Comparison of ENCODE assay signal across 33 cellular contexts in the genomic region with DNA sequence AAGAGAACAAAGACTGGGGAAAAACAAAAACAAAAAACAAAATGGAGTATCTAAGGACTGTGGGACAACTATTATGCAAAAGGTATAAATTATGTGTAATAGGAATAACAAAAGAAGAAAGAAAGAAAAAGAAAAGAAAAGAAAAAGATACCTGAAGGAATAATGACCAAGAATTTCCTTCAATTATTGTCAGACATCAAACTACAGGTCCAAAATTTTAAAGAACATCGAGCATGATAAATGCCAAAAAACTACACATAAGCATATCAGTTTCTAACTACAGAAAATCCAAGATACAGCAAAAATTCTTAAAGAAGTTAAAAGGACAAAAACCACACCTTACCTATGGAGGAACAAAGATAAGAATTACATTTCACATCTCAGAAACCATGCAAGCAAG.
"Had no signal": no experiment of that assay in that cellular context is flagged by ENCODE, and none has a peak within 500 bp of the region (broad histone marks: within the 10 kb centered on the region; RNA-seq: fewer than 3 reads in every experiment).

No MANE protein-coding gene starts in this region.

- H3K27me3 ChIP-seq: ascending aorta, cardiac muscle cell had no signal

- H3K27ac ChIP-seq: ascending aorta, cardiac muscle cell, WERI-Rb-1 had no signal

- H3K36me3 Mint-ChIP-seq: activated CD4-positive, alpha-beta memory T cell treated with anti-CD3 and anti-CD28 coated beads for 36 hours; activated naive CD4-positive, alpha-beta T cell treated with anti-CD3 and anti-CD28 coated beads, Interleukin-2, amount 10 ng/mL, durations not matched to agents 7 days and 5 days; activated naive CD4-positive, alpha-beta T cell treated with anti-CD3 and anti-CD28 coated beads, Interleukin-2, amount 50 U/mL, for 24 hours; activated naive CD8-positive, alpha-beta T cell; activated naive CD8-positive, alpha-beta T cell treated with anti-CD3 and anti-CD28 coated beads, Interleukin-2, amount 10 ng/mL, durations not matched to agents 7 days and 5 days; T-cell had no signal

- H3K27me3 Mint-ChIP-seq: activated naive CD8-positive, alpha-beta T cell; brain had no signal

- H3K4me1 Mint-ChIP-seq: activated B cell treated with CpG ODN at 0.5 μM for 24 hours; activated CD4-positive, alpha-beta T cell treated with anti-CD3 and anti-CD28 coated beads, Interleukin-2, amount 10 ng/mL, durations not matched to agents 24 days and 14 days; activated naive CD4-positive, alpha-beta T cell treated with anti-CD3 and anti-CD28 coated beads, Interleukin-2, amount 10 ng/mL, durations not matched to agents 7 days and 5 days; activated naive CD4-positive, alpha-beta T cell treated with anti-CD3 and anti-CD28 coated beads, Interleukin-2, amount 50 U/mL, for 24 hours; activated naive CD8-positive, alpha-beta T cell treated with anti-CD3 and anti-CD28 coated beads, Interleukin-2, amount 10 ng/mL, durations not matched to agents 7 days and 5 days; activated naive CD8-positive, alpha-beta T cell treated with anti-CD3 and anti-CD28 coated beads, Interleukin-2, amount 50 U/mL, for 24 hours; activated T-helper 17 cell treated with anti-CD3 and anti-CD28 coated beads, Interleukin-2, amount 50 U/mL, for 72 hours; T-cell had no signal

- H3K4me3 ChIP-seq: ascending aorta, cardiac muscle cell had no signal

- H3K4me1 ChIP-seq: ascending aorta had no signal

- H3K4me3 Mint-ChIP-seq: activated B cell treated with CpG ODN at 0.5 μM for 24 hours; activated CD4-positive, alpha-beta memory T cell treated with anti-CD3 and anti-CD28 coated beads for 36 hours; activated CD4-positive, alpha-beta T cell treated with anti-CD3 and anti-CD28 coated beads, Interleukin-2, amount 10 ng/mL, durations not matched to agents 24 days and 14 days; activated CD8-positive, alpha-beta T cell treated with anti-CD3 and anti-CD28 coated beads for 36 hours; activated naive CD4-positive, alpha-beta T cell treated with anti-CD3 and anti-CD28 coated beads, Interleukin-2, amount 10 ng/mL, durations not matched to agents 7 days and 5 days; activated naive CD4-positive, alpha-beta T cell treated with anti-CD3 and anti-CD28 coated beads, Interleukin-2, amount 50 U/mL, for 24 hours; activated naive CD8-positive, alpha-beta T cell; activated naive CD8-positive, alpha-beta T cell treated with anti-CD3 and anti-CD28 coated beads, Interleukin-2, amount 10 ng/mL, durations not matched to agents 7 days and 5 days; activated naive CD8-positive, alpha-beta T cell treated with anti-CD3 and anti-CD28 coated beads, Interleukin-2, amount 50 U/mL, for 24 hours; activated T-helper 1 cell treated with anti-CD3 and anti-CD28 coated beads, Interleukin-12 subunit alpha, Interleukin-12 subunit beta, Interleukin-2, Interleukin-4 antibody, amounts not matched to agents 30 ng/mL and 10 ng/mL and 1 ng/mL, durations not matched to agents 14 hours and 24 hours and 36 hours; activated T-helper 17 cell treated with anti-CD3 and anti-CD28 coated beads, Interleukin-2, amount 50 U/mL, for 72 hours; T-cell; T-helper 2 cell treated with Interferon-gamma antibody and Interleukin-4, amounts not matched to agents 5 μg/mL and 100 μg/mL, for 36 hours had no signal

- H3K27ac Mint-ChIP-seq: activated B cell treated with CpG ODN at 0.5 μM for 24 hours; activated CD4-positive, alpha-beta memory T cell treated with anti-CD3 and anti-CD28 coated beads for 36 hours; activated CD4-positive, alpha-beta T cell treated with anti-CD3 and anti-CD28 coated beads, Interleukin-2, amount 10 ng/mL, durations not matched to agents 24 days and 14 days; activated CD8-positive, alpha-beta T cell treated with anti-CD3 and anti-CD28 coated beads for 36 hours; activated naive CD4-positive, alpha-beta T cell treated with anti-CD3 and anti-CD28 coated beads, Interleukin-2, amount 50 U/mL, for 24 hours; activated naive CD8-positive, alpha-beta T cell; activated naive CD8-positive, alpha-beta T cell treated with anti-CD3 and anti-CD28 coated beads, Interleukin-2, amount 10 ng/mL, durations not matched to agents 7 days and 5 days; activated naive CD8-positive, alpha-beta T cell treated with anti-CD3 and anti-CD28 coated beads, Interleukin-2, amount 50 U/mL, for 24 hours; activated T-helper 1 cell treated with anti-CD3 and anti-CD28 coated beads, Interleukin-12 subunit alpha, Interleukin-12 subunit beta, Interleukin-2, Interleukin-4 antibody, amounts not matched to agents 30 ng/mL and 10 ng/mL and 1 ng/mL, durations not matched to agents 14 hours and 24 hours and 36 hours; activated T-helper 17 cell treated with anti-CD3 and anti-CD28 coated beads, Interleukin-2, amount 50 U/mL, for 72 hours; T-cell; T-helper 2 cell treated with Interferon-gamma antibody and Interleukin-4, amounts not matched to agents 5 μg/mL and 100 μg/mL, for 36 hours had no signal

- ATAC-seq: activated CD8-positive, alpha-beta T cell treated with anti-CD3 and anti-CD28 coated beads for 36 hours; activated naive CD8-positive, alpha-beta T cell treated with anti-CD3 and anti-CD28 coated beads, Interleukin-2, amount 50 U/mL, for 24 hours; activated T-helper 17 cell treated with anti-CD3 and anti-CD28 coated beads, Interleukin-2, amount 50 U/mL, for 72 hours; T-cell had no signal

- DNase-seq: activated B cell treated with CpG ODN at 0.5 μM for 24 hours; activated CD4-positive, alpha-beta memory T cell treated with anti-CD3 and anti-CD28 coated beads for 36 hours; activated CD4-positive, alpha-beta T cell treated with anti-CD3 and anti-CD28 coated beads for 4 hours; activated CD4-positive, alpha-beta T cell treated with anti-CD3 and anti-CD28 coated beads, Interleukin-2, amount 10 ng/mL, durations not matched to agents 24 days and 14 days; activated CD4-positive, alpha-beta T cell treated with anti-CD3 and anti-CD28 coated beads, Interleukin-2, amount 50 U/mL, for 1 hour; activated CD4-positive, alpha-beta T cell treated with anti-CD3 and anti-CD28 coated beads, Interleukin-2, amount 50 U/mL, for 4 hours; activated CD4-positive, CD25-positive, alpha-beta regulatory T cell treated with anti-CD3 and anti-CD28 coated beads, Interleukin-2, amount 50 U/mL, for 72 hours; activated CD8-positive, alpha-beta memory T cell treated with anti-CD3 and anti-CD28 coated beads, Interleukin-2, amount 50 U/mL, for 4 hours; activated CD8-positive, alpha-beta T cell treated with anti-CD3 and anti-CD28 coated beads for 36 hours; activated effector memory CD4-positive, alpha-beta T cell treated with Interleukin-2 at 50 U/mL for 16 hours; activated gamma-delta T cell; activated naive CD4-positive, alpha-beta T cell treated with anti-CD3 and anti-CD28 coated beads, Interleukin-2, amount 10 ng/mL, durations not matched to agents 7 days and 5 days; activated naive CD4-positive, alpha-beta T cell treated with Interleukin-2 at 50 U/mL for 16 hours; activated naive CD8-positive, alpha-beta T cell treated with anti-CD3 and anti-CD28 coated beads, Interleukin-2, amount 10 ng/mL, durations not matched to agents 7 days and 5 days; activated naive CD8-positive, alpha-beta T cell treated with anti-CD3 and anti-CD28 coated beads, Interleukin-2, amount 50 U/mL, for 24 hours; activated T-cell treated with anti-CD3 and anti-CD28 coated beads for 4 hours; activated T-cell treated with anti-CD3 and anti-CD28 coated beads, Interleukin-2, amount 50 U/mL, for 1 hour; activated T-cell treated with anti-CD3 and anti-CD28 coated beads, Interleukin-2, amount 50 U/mL, for 48 hours; amygdala; anterior cingulate cortex; caudate nucleus; T-cell; T-helper 2 cell; T-helper 9 cell; WERI-Rb-1 had no signal

- H3K36me3 ChIP-seq: ascending aorta, cardiac muscle cell, WERI-Rb-1 had no signal

- H3K9me3 Mint-ChIP-seq: activated CD4-positive, alpha-beta memory T cell treated with anti-CD3 and anti-CD28 coated beads for 36 hours; activated CD4-positive, alpha-beta T cell treated with anti-CD3 and anti-CD28 coated beads, Interleukin-2, amount 10 ng/mL, durations not matched to agents 24 days and 14 days; activated CD8-positive, alpha-beta T cell treated with anti-CD3 and anti-CD28 coated beads for 36 hours; activated naive CD4-positive, alpha-beta T cell treated with anti-CD3 and anti-CD28 coated beads, Interleukin-2, amount 10 ng/mL, durations not matched to agents 7 days and 5 days; activated naive CD4-positive, alpha-beta T cell treated with anti-CD3 and anti-CD28 coated beads, Interleukin-2, amount 50 U/mL, for 24 hours; activated naive CD8-positive, alpha-beta T cell treated with anti-CD3 and anti-CD28 coated beads, Interleukin-2, amount 10 ng/mL, durations not matched to agents 7 days and 5 days; activated naive CD8-positive, alpha-beta T cell treated with anti-CD3 and anti-CD28 coated beads, Interleukin-2, amount 50 U/mL, for 24 hours; activated T-helper 1 cell treated with anti-CD3 and anti-CD28 coated beads, Interleukin-12 subunit alpha, Interleukin-12 subunit beta, Interleukin-2, Interleukin-4 antibody, amounts not matched to agents 30 ng/mL and 10 ng/mL and 1 ng/mL, durations not matched to agents 14 hours and 24 hours and 36 hours; activated T-helper 17 cell treated with anti-CD3 and anti-CD28 coated beads, Interleukin-2, amount 50 U/mL, for 72 hours; T-cell; T-helper 2 cell treated with Interferon-gamma antibody and Interleukin-4, amounts not matched to agents 5 μg/mL and 100 μg/mL, for 36 hours had no signal
